In the genomic region with DNA sequence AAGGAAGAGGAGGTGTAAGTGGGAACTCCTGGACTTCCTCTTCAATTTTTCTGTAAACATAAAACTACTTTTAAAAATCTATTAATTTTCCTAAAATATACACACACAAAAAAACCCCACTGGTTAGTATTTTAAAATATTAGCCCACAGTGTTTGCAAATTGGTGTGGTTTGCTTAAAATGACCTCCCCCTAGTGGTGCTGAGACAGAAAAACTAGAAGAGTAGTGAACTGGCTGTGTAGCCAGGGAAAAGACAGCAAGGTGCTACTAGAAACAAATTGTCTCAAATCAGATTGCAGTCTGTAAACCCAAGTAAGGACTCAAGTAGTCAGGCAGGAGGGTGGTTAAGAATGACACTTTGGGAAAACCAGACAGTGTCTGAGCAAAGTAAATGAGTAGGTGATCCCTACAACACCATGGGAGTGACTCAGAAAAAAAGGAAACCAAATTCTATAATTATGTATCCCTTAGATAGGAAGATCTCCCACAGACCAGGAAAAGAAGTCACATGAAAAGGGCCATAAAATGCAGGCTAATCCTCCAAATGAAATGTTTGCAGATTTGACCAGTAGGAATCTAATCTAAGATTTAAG, we compare ENCODE assay signal across 1 cellular context.
TF ChIP-seq lines count a peak whose summit lies in the region.

No MANE protein-coding gene starts in this region.

TF ChIP-seq in WTC11, 78 proteins besides CTCF, POLR2A, EP300 and RAD21 (continued from another document):
- TF ChIP-seq, protein P1, sequence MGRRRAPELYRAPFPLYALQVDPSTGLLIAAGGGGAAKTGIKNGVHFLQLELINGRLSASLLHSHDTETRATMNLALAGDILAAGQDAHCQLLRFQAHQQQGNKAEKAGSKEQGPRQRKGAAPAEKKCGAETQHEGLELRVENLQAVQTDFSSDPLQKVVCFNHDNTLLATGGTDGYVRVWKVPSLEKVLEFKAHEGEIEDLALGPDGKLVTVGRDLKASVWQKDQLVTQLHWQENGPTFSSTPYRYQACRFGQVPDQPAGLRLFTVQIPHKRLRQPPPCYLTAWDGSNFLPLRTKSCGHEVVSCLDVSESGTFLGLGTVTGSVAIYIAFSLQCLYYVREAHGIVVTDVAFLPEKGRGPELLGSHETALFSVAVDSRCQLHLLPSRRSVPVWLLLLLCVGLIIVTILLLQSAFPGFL (CRISPR knock-in tag; IDR thresholded peaks at IDR 0.05; ENCODE audit: borderline replicate concordance) = no peak
- no peak for TF ChIP-seq NR1H2 (CRISPR knock-in tag; IDR thresholded peaks at IDR 0.05)
- TF ChIP-seq, protein P2, sequence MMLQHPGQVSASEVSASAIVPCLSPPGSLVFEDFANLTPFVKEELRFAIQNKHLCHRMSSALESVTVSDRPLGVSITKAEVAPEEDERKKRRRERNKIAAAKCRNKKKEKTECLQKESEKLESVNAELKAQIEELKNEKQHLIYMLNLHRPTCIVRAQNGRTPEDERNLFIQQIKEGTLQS (CRISPR knock-in tag; conservative IDR thresholded peaks at IDR 0.05) = no peak
- TF ChIP-seq, protein P3, sequence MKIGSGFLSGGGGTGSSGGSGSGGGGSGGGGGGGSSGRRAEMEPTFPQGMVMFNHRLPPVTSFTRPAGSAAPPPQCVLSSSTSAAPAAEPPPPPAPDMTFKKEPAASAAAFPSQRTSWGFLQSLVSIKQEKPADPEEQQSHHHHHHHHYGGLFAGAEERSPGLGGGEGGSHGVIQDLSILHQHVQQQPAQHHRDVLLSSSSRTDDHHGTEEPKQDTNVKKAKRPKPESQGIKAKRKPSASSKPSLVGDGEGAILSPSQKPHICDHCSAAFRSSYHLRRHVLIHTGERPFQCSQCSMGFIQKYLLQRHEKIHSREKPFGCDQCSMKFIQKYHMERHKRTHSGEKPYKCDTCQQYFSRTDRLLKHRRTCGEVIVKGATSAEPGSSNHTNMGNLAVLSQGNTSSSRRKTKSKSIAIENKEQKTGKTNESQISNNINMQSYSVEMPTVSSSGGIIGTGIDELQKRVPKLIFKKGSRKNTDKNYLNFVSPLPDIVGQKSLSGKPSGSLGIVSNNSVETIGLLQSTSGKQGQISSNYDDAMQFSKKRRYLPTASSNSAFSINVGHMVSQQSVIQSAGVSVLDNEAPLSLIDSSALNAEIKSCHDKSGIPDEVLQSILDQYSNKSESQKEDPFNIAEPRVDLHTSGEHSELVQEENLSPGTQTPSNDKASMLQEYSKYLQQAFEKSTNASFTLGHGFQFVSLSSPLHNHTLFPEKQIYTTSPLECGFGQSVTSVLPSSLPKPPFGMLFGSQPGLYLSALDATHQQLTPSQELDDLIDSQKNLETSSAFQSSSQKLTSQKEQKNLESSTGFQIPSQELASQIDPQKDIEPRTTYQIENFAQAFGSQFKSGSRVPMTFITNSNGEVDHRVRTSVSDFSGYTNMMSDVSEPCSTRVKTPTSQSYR (CRISPR knock-in tag; IDR thresholded peaks at IDR 0.05) = no peak
